Comparison of ENCODE assay signal across 9 cellular contexts in the genomic region with DNA sequence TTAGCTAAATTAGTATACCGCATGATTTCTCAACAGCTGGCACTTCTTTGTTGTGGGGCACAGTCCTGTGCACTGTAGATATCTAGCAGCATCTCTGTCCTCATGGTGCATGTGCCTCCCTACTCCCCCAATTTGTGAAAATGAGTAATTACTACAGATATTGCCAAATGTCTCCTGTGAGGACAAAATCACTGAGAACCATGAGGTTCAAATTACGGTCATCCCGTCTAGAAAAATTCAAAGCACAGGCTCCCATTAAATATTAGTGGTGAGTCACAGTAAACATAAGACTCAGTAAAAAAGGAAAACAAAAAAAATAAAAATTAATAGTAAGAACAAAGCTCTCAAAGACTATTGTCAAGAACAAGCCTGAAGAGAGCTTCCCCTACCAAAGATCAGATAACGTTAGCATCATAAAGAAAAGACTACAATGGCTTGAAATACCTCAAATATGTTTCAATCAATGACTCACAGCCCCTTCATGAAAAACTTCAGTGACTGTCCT. TPM values are rescaled to one million over a fixed set of nuclear protein-coding genes. Genes with fewer than 3 reads are reported as not detected.
A peak's percentile ranks its signal among the peaks of the same experiment; 100 is the strongest.
DNase-seq lines count a peak whose midpoint lies in the region; FAIRE-seq and TF ChIP-seq lines count a peak whose summit lies in the region.
"Had no signal": no experiment of that assay in that cellular context is flagged by ENCODE, and none has a peak within 500 bp of the region (broad histone marks: within the 10 kb centered on the region; RNA-seq: fewer than 3 reads in every experiment).

No MANE protein-coding gene starts in this region.

- H3K27ac ChIP-seq in endothelial cell of umbilical vein (ENCODE audit: insufficient read depth, low read depth, low read length): peak overlapping the region; percentile 87
- no peak overlapping the region for H3K27ac ChIP-seq in coronary artery
- no peak overlapping the region for H3K27ac ChIP-seq in colonic mucosa
- H3K27ac ChIP-seq: gastroesophageal sphincter had no signal

- DNase-seq in GF-D8 (lab: John Stamatoyannopoulos, UW) (peak; percentile 51), NOMO-1 treated with DMSO at 0.1 percent for 48 hours (lab: John Stamatoyannopoulos, UW; ENCODE audit: unreplicated experiment) (peak; percentile 77), endothelial cell of umbilical vein (ENCODE audit: low read depth, low spot score) (peak; percentile 84), renal cortical epithelial cell (ENCODE audit: low read depth) (peak; percentile 53), coronary artery (ENCODE audit: low spot score) (no peak), colonic mucosa (no peak), DMS 273 (lab: John Stamatoyannopoulos, UW; ENCODE audit: unreplicated experiment) (no peak), GM19240 (ENCODE audit: insufficient read length, low spot score) (no peak)

- H3K9ac ChIP-seq in endothelial cell of umbilical vein (replicated peaks; ENCODE audit: extremely low read depth, insufficient read depth, low read length) (peak overlapping the region; percentile 54), colonic mucosa (ENCODE audit: low read depth in 2 of 2, low read length in 2 of 2) (no peak overlapping the region)

- peaks cover 2% of the 10 kb centered on the region in 2 experiments for H3K36me3 ChIP-seq in endothelial cell of umbilical vein (ENCODE audit: control insufficient read depth in 2 of 2, extremely low read depth in 1 of 2, insufficient read depth in 2 of 2, low read length in 2 of 2)
- no peaks in the 10 kb centered on the region for H3K36me3 ChIP-seq in colonic mucosa

- peak overlapping the region in 1 of 3 experiments; percentile 18 for H3K4me3 ChIP-seq in endothelial cell of umbilical vein (replicated peaks in 1 of 3; ENCODE audit: insufficient read depth in 1 of 3, low read depth in 1 of 3, low read length in 3 of 3)
- no peak overlapping the region for H3K4me3 ChIP-seq in coronary artery
- no peak overlapping the region for H3K4me3 ChIP-seq in colonic mucosa
- H3K4me3 ChIP-seq: gastroesophageal sphincter had no signal

- POLR2A ChIA-PET in endothelial cell of umbilical vein (lab: Charles Lee): no interaction called here

- no TSS peak for BruUV-seq in endothelial cell of umbilical vein (replicated peaks; lab: Mats Ljungman, UMichigan)

- intact Hi-C loops in endothelial cell of umbilical vein (cut with micrococcal nuclease): loop anchor here (1.0 to 5.0 kb wide), 2 partner anchors 50 to 135 kb away; no protein-coding TSS in a partner anchor
- intact Hi-C loops in colonic mucosa (cut with DNase I): no loop called here

- H3K4me1 ChIP-seq in endothelial cell of umbilical vein (ENCODE audit: control insufficient read depth, extremely low read depth, insufficient read depth, low read length) (peaks cover 22% of the 10 kb centered on the region), colonic mucosa (no peaks in the 10 kb centered on the region)

- H3K9me1 ChIP-seq in endothelial cell of umbilical vein (replicated peaks; ENCODE audit: control insufficient read depth, extremely low read depth, insufficient read depth, low read length): no peaks in the 10 kb centered on the region

- TF ChIP-seq CTCF in endothelial cell of umbilical vein (IDR thresholded peaks at IDR 0.05; ENCODE audit: extremely low read depth in 1 of 2, insufficient read depth in 1 of 2, low read depth in 1 of 2, low read length in 2 of 2) (no peak), coronary artery (IDR thresholded peaks at IDR 0.05) (no peak), colonic mucosa (IDR thresholded peaks at IDR 0.05) (no peak)

- no peaks in the 10 kb centered on the region for H3K9me3 ChIP-seq in endothelial cell of umbilical vein (replicated peaks; ENCODE audit: control insufficient read depth, insufficient read depth, low read length)
- H3K9me3 ChIP-seq in colonic mucosa: no peaks in the 10 kb centered on the region
- H3K9me3 ChIP-seq: gastroesophageal sphincter had no signal

- FAIRE-seq in endothelial cell of umbilical vein (lab: Jason Lieb, UNC): peak; percentile 40

- H3K4me2 ChIP-seq in endothelial cell of umbilical vein (ENCODE audit: insufficient read depth, low read length): peak overlapping the region; percentile 73

- no peak for TF ChIP-seq POLR2A in endothelial cell of umbilical vein (IDR thresholded peaks at IDR 0.05; ENCODE audit: low read depth, low read length)

- dilution Hi-C loops in endothelial cell of umbilical vein (cut with MboI; ENCODE audit: extremely low pct_ligation_motif_present, low sequenced_read_pairs): no loop called here

- H3K27me3 ChIP-seq in endothelial cell of umbilical vein (ENCODE audit: control insufficient read depth in 2 of 2, insufficient read depth in 2 of 2, low read length in 2 of 2): no peaks in the 10 kb centered on the region
- H3K27me3 ChIP-seq in colonic mucosa: no peaks in the 10 kb centered on the region
- H3K27me3 ChIP-seq: gastroesophageal sphincter had no signal

- H3K79me2 ChIP-seq in endothelial cell of umbilical vein (ENCODE audit: control insufficient read depth, insufficient read depth, low read length): peaks cover 21% of the 10 kb centered on the region

- no peak overlapping the region for H2AFZ ChIP-seq in endothelial cell of umbilical vein (ENCODE audit: low read depth, low read length)

- CTCF ChIA-PET in endothelial cell of umbilical vein (lab: Charles Lee): interaction anchor here (0.6 to 4.9 kb wide), 15 partner anchors 10 to 897 kb away, joined by 3 to 98 read pairs (median 3); a partner anchor contains a TSS

- no peaks in the 10 kb centered on the region for H4K20me1 ChIP-seq in endothelial cell of umbilical vein (replicated peaks; ENCODE audit: control insufficient read depth, extremely low read depth, insufficient read depth, low read length)

TF ChIP-seq in endothelial cell of umbilical vein, 7 proteins besides CTCF, POLR2A, EP300 and RAD21:
- TF ChIP-seq POLR2AphosphoS5 (IDR thresholded peaks at IDR 0.05; ENCODE audit: insufficient read depth, low read depth, low read length) (no peak), GATA2 (IDR thresholded peaks at IDR 0.05; ENCODE audit: insufficient read depth, insufficient read length, low read depth, low read length) (peak; percentile 54), FOS (IDR thresholded peaks at IDR 0.05; ENCODE audit: borderline replicate concordance, insufficient read depth, low read length) (peak; percentile 42), JUN (IDR thresholded peaks at IDR 0.05; ENCODE audit: borderline replicate concordance, insufficient read depth, insufficient read length, low read depth) (peak; percentile 72), MYC (IDR thresholded peaks at IDR 0.05; ENCODE audit: low read depth, low read length) (no peak)
- TF ChIP-seq, protein P1, sequence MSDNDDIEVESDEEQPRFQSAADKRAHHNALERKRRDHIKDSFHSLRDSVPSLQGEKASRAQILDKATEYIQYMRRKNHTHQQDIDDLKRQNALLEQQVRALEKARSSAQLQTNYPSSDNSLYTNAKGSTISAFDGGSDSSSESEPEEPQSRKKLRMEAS (IDR thresholded peaks at IDR 0.05; ENCODE audit: insufficient read depth, insufficient read length): no peak
TF ChIP-seq in endothelial cell of umbilical vein: peak in this region for 3.

RNA-seq across cellular contexts. Expression of a gene that starts 57.8 kb away (rescaled TPM):
- total RNA-seq in endothelial cell of umbilical vein (not detected in 2 replicates), renal cortical epithelial cell (not detected in 2 replicates), colonic mucosa (not detected)
- polyA plus RNA-seq in endothelial cell of umbilical vein: not detected in 2 replicates
- polyA plus RNA-seq in endothelial cell of umbilical vein (2011; cell fraction: cytosol; rRNA removed): not detected in 2 replicates
- not detected in 2 replicates for polyA plus RNA-seq in endothelial cell of umbilical vein (2011; cell fraction: nucleus; rRNA removed)
- polyA plus RNA-seq in endothelial cell of umbilical vein (2012): not detected in 2 replicates
- not detected in 2 replicates for polyA minus RNA-seq in endothelial cell of umbilical vein
- not detected for polyA minus RNA-seq in endothelial cell of umbilical vein (2011; cell fraction: cytosol; rRNA and poly(A)+ RNA removed)
- not detected in 2 replicates for polyA minus RNA-seq in endothelial cell of umbilical vein (2011; cell fraction: nucleus; rRNA and poly(A)+ RNA removed)
- total RNA-seq: gastroesophageal sphincter had no signal

Comparison
In these comparisons a context has a peak if more than half of its experiments do, and no peak if none do; other contexts are left out.
1. DNase-seq: peak in GF-D8 (single experiment), NOMO-1 treated with DMSO at 0.1 percent for 48 hours (single experiment), endothelial cell of umbilical vein (single experiment) and renal cortical epithelial cell (single experiment); none in coronary artery (single experiment), colonic mucosa (single experiment), DMS 273 (single experiment) and GM19240 (single experiment).